In genomic region chr11:110148775-110149744, GRCh38 we compare ENCODE assay signal across 1 cellular context.
TF ChIP-seq lines count a peak whose summit lies in the region.

No MANE protein-coding gene starts in this region.

TF ChIP-seq in K562, 482 proteins besides CTCF, POLR2A, EP300 and RAD21 (continued from another document and continues in another):
- TF ChIP-seq ATF3 (IDR thresholded peaks at IDR 0.05), result peak; percentile 85
- no peak for TF ChIP-seq ATF3 (CRISPR knock-in tag; conservative IDR thresholded peaks at IDR 0.05)
- TF ChIP-seq C11orf30 (IDR thresholded peaks at IDR 0.05; ENCODE audit: low read depth), result peak; percentile 40; the same call in 1 of the 2 replicates
- TF ChIP-seq, protein P1, sequence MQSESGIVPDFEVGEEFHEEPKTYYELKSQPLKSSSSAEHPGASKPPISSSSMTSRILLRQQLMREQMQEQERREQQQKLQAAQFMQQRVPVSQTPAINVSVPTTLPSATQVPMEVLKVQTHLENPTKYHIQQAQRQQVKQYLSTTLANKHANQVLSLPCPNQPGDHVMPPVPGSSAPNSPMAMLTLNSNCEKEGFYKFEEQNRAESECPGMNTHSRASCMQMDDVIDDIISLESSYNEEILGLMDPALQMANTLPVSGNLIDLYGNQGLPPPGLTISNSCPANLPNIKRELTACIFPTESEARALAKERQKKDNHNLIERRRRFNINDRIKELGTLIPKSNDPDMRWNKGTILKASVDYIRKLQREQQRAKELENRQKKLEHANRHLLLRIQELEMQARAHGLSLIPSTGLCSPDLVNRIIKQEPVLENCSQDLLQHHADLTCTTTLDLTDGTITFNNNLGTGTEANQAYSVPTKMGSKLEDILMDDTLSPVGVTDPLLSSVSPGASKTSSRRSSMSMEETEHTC (IDR thresholded peaks at IDR 0.05), result no peak
- no peak for TF ChIP-seq ZNF197 (CRISPR knock-in tag; IDR thresholded peaks at IDR 0.05; ENCODE audit: low read depth)
- TF ChIP-seq NCOA4 (IDR thresholded peaks at IDR 0.05; ENCODE audit: partially characterized antibody), result no peak
- TF ChIP-seq NCOA2 (IDR thresholded peaks at IDR 0.05; ENCODE audit: partially characterized antibody in 2 of 2), result peak; percentile 22 to 52
- no peak for TF ChIP-seq RB1 (IDR thresholded peaks at IDR 0.05; ENCODE audit: low read depth)
- no peak for TF ChIP-seq TBL1XR1 (IDR thresholded peaks at IDR 0.05; ENCODE audit: low read length in 2 of 2)
- TF ChIP-seq SMARCC2 (IDR thresholded peaks at IDR 0.05; ENCODE audit: low read depth), result 0 out of 2 replicates have a peak, but pooled peaks have one; percentile 33
- TF ChIP-seq HNRNPUL1 (IDR thresholded peaks at IDR 0.05; ENCODE audit: low read length), result no peak
- TF ChIP-seq SMARCA4 (IDR thresholded peaks at IDR 0.05), result peak; percentile 70
- TF ChIP-seq XRCC3 (IDR thresholded peaks at IDR 0.05), result no peak
- no peak for TF ChIP-seq HSF4 (CRISPR knock-in tag; IDR thresholded peaks at IDR 0.05; ENCODE audit: borderline replicate concordance)
- TF ChIP-seq, protein P2, sequence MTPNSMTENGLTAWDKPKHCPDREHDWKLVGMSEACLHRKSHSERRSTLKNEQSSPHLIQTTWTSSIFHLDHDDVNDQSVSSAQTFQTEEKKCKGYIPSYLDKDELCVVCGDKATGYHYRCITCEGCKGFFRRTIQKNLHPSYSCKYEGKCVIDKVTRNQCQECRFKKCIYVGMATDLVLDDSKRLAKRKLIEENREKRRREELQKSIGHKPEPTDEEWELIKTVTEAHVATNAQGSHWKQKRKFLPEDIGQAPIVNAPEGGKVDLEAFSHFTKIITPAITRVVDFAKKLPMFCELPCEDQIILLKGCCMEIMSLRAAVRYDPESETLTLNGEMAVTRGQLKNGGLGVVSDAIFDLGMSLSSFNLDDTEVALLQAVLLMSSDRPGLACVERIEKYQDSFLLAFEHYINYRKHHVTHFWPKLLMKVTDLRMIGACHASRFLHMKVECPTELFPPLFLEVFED (CRISPR knock-in tag; conservative IDR thresholded peaks at IDR 0.05), result no peak
- TF ChIP-seq, protein P3, sequence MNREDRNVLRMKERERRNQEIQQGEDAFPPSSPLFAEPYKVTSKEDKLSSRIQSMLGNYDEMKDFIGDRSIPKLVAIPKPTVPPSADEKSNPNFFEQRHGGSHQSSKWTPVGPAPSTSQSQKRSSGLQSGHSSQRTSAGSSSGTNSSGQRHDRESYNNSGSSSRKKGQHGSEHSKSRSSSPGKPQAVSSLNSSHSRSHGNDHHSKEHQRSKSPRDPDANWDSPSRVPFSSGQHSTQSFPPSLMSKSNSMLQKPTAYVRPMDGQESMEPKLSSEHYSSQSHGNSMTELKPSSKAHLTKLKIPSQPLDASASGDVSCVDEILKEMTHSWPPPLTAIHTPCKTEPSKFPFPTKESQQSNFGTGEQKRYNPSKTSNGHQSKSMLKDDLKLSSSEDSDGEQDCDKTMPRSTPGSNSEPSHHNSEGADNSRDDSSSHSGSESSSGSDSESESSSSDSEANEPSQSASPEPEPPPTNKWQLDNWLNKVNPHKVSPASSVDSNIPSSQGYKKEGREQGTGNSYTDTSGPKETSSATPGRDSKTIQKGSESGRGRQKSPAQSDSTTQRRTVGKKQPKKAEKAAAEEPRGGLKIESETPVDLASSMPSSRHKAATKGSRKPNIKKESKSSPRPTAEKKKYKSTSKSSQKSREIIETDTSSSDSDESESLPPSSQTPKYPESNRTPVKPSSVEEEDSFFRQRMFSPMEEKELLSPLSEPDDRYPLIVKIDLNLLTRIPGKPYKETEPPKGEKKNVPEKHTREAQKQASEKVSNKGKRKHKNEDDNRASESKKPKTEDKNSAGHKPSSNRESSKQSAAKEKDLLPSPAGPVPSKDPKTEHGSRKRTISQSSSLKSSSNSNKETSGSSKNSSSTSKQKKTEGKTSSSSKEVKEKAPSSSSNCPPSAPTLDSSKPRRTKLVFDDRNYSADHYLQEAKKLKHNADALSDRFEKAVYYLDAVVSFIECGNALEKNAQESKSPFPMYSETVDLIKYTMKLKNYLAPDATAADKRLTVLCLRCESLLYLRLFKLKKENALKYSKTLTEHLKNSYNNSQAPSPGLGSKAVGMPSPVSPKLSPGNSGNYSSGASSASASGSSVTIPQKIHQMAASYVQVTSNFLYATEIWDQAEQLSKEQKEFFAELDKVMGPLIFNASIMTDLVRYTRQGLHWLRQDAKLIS (CRISPR knock-in tag; IDR thresholded peaks at IDR 0.05), result no peak
- no peak for TF ChIP-seq HEY1 (CRISPR knock-in tag; IDR thresholded peaks at IDR 0.05; ENCODE audit: borderline replicate concordance)
- TF ChIP-seq PHF21A (IDR thresholded peaks at IDR 0.05; ENCODE audit: borderline replicate concordance, low read depth), result no peak
- no peak for TF ChIP-seq ZNF592 (IDR thresholded peaks at IDR 0.05)
- TF ChIP-seq SOX6 (IDR thresholded peaks at IDR 0.05), result peak; percentile 73
- TF ChIP-seq, protein P4, sequence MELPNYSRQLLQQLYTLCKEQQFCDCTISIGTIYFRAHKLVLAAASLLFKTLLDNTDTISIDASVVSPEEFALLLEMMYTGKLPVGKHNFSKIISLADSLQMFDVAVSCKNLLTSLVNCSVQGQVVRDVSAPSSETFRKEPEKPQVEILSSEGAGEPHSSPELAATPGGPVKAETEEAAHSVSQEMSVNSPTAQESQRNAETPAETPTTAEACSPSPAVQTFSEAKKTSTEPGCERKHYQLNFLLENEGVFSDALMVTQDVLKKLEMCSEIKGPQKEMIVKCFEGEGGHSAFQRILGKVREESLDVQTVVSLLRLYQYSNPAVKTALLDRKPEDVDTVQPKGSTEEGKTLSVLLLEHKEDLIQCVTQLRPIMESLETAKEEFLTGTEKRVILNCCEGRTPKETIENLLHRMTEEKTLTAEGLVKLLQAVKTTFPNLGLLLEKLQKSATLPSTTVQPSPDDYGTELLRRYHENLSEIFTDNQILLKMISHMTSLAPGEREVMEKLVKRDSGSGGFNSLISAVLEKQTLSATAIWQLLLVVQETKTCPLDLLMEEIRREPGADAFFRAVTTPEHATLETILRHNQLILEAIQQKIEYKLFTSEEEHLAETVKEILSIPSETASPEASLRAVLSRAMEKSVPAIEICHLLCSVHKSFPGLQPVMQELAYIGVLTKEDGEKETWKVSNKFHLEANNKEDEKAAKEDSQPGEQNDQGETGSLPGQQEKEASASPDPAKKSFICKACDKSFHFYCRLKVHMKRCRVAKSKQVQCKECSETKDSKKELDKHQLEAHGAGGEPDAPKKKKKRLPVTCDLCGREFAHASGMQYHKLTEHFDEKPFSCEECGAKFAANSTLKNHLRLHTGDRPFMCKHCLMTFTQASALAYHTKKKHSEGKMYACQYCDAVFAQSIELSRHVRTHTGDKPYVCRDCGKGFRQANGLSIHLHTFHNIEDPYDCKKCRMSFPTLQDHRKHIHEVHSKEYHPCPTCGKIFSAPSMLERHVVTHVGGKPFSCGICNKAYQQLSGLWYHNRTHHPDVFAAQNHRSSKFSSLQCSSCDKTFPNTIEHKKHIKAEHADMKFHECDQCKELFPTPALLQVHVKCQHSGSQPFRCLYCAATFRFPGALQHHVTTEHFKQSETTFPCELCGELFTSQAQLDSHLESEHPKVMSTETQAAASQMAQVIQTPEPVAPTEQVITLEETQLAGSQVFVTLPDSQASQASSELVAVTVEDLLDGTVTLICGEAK (IDR thresholded peaks at IDR 0.05), result no peak
- TF ChIP-seq, protein P4 (CRISPR knock-in tag; IDR thresholded peaks at IDR 0.05), result no peak
- no peak for TF ChIP-seq ZNF217 (CRISPR knock-in tag; IDR thresholded peaks at IDR 0.05)
- no peak for TF ChIP-seq KHSRP (IDR thresholded peaks at IDR 0.05)
- no peak for TF ChIP-seq BCLAF1 (IDR thresholded peaks at IDR 0.05; ENCODE audit: borderline replicate concordance in 1 of 2, control insufficient read depth in 1 of 2, low read depth in 2 of 2, low read length in 1 of 2)
- TF ChIP-seq ZBTB9 (CRISPR knock-in tag; IDR thresholded peaks at IDR 0.05), result no peak
- TF ChIP-seq MCM3 (IDR thresholded peaks at IDR 0.05), result no peak
- no peak for TF ChIP-seq ZNF830 (CRISPR knock-in tag; IDR thresholded peaks at IDR 0.05)
